12 cellular contexts compared by ENCODE assay signal in the genomic region with DNA sequence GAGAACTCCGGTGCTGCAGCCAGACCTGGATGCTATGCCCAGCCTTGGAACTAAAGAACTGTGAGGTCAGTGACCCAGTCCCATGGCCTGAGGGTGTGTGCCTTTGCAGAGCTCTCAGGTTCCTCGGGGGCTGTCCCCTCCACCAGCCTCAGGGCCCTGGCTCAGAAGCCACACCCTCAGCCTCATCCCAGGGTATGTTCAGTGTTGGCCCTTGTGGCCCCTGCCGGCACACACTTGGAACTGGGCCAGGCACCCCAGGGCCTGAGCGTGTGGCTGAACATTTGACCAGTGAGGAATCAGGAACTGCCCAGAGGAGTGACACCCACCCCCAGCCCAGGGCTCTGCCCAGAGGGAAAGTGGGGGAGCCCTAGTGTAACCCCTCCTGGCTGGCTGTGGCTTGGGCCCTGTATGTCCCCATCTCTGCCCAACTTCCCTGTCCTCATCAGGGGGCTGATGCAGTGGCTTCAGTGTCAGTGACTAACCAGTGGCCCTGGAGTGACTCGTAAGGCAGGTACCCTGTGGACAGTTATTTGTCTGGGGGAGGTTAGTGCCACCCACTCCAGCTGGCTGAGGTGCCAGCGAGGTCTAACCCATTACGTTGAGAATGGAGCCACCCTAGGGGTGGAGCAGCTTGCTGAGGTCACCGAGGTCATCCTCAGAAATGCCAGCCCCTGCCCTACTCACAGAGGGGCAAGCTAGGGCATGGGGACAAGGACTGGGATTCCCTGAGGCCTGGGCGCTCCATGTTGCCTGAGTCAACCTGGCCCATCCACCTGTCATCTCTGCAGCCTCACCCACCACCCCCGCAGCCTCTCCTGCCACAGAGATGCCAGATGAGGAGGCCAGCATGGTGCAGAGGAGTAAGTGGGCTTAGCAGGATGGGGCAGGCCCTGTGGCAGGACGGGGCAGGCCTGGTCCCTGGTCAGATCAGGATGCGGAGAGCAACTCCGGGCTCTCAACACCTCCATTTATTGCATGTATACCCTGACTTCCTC. TPM values are rescaled to one million over a fixed set of nuclear protein-coding genes. Genes with fewer than 3 reads are reported as not detected.
DNase-seq lines count a peak whose midpoint lies in the region; ATAC-seq, FAIRE-seq and TF ChIP-seq lines count a peak whose summit lies in the region.
"Had no signal": no experiment of that assay in that cellular context is flagged by ENCODE, and none has a peak within 500 bp of the region (broad histone marks: within the 10 kb centered on the region; RNA-seq: fewer than 3 reads in every experiment).

No MANE protein-coding gene starts in this region.

- H3K9ac ChIP-seq in GM12878 (ENCODE audit: control insufficient read depth, insufficient read depth, low read length), result no peak overlapping the region
- H3K9ac ChIP-seq in neuronal stem cell (ENCODE audit: low read depth, low read length, poor library complexity), result peak overlapping the region; percentile 63

- H3K4ac ChIP-seq in neuronal stem cell (ENCODE audit: low read length), result no peak overlapping the region

- H3K27me3 Mint-ChIP-seq in activated naive CD8-positive, alpha-beta T cell, result no peaks in the 10 kb centered on the region
- peaks cover 24% of the 10 kb centered on the region for H3K27me3 Mint-ChIP-seq in activated naive CD8-positive, alpha-beta T cell treated with anti-CD3 and anti-CD28 coated beads, Interleukin-2, amount 50 U/mL, for 24 hours
- peaks cover 13% of the 10 kb centered on the region for H3K27me3 Mint-ChIP-seq in activated CD4-positive, alpha-beta memory T cell treated with anti-CD3 and anti-CD28 coated beads for 36 hours

- TF ChIP-seq RAD21 in GM12878 (IDR thresholded peaks at IDR 0.05; ENCODE audit: insufficient read depth, low read depth, low read length), result no peak

- H3K27me3 ChIP-seq in GM12878 (replicated peaks in 1 of 2; ENCODE audit: control insufficient read depth in 2 of 2, insufficient read depth in 2 of 2, low read length in 1 of 2) (peaks cover 5 to 9% of the 10 kb centered on the region in 2 experiments; a peak in 3 of 4 replicates), neuronal stem cell (ENCODE audit: control insufficient read depth in 3 of 3, insufficient read depth in 3 of 3, low read depth in 1 of 3, low read length in 3 of 3) (peaks cover 0 to 35% (median 14%) of the 10 kb centered on the region in 3 experiments)

- in situ Hi-C loops in GM12878 (cut with MboI), result no loop called here

- peak overlapping the region; percentile 4 for H4K8ac ChIP-seq in neuronal stem cell (ENCODE audit: low read depth, low read length)

- H3K4me2 ChIP-seq in GM12878 (ENCODE audit: control insufficient read depth, insufficient read depth) (no peak overlapping the region), neuronal stem cell (ENCODE audit: insufficient read depth, low read length, poor library complexity, severe bottlenecking) (no peak overlapping the region)

- H3K4me1 ChIP-seq in GM12878 (ENCODE audit: control insufficient read depth, insufficient read depth, low read length), result peaks cover 14% of the 10 kb centered on the region
- H3K4me1 ChIP-seq in neuronal stem cell (ENCODE audit: control insufficient read depth in 2 of 2, insufficient read depth in 1 of 2, low read depth in 1 of 2, low read length in 2 of 2), result peaks cover 0 to 13% of the 10 kb centered on the region in 2 donors

- H2BK12ac ChIP-seq in neuronal stem cell (ENCODE audit: low read length), result peak overlapping the region; percentile 42

- H2AFZ ChIP-seq in GM12878 (ENCODE audit: control insufficient read depth, low read depth, low read length) (no peak overlapping the region), neuronal stem cell (ENCODE audit: low read length) (no peak overlapping the region)

- no peaks in the 10 kb centered on the region for H3K36me3 Mint-ChIP-seq in activated naive CD8-positive, alpha-beta T cell
- H3K36me3 Mint-ChIP-seq in activated naive CD8-positive, alpha-beta T cell treated with anti-CD3 and anti-CD28 coated beads, Interleukin-2, amount 50 U/mL, for 24 hours (ENCODE audit: low read depth), result peaks cover 3% of the 10 kb centered on the region
- H3K36me3 Mint-ChIP-seq in activated CD4-positive, alpha-beta memory T cell treated with anti-CD3 and anti-CD28 coated beads for 36 hours, result peaks cover 4% of the 10 kb centered on the region

- H3K18ac ChIP-seq in neuronal stem cell (ENCODE audit: low read length), result no peak overlapping the region

- H2BK5ac ChIP-seq in neuronal stem cell (ENCODE audit: low read length), result peak overlapping the region; percentile 29

- RAD21 ChIA-PET in GM12878 (lab: Charles Lee; ENCODE audit: unreplicated experiment), result interaction anchor here (1.2 kb wide), 1 partner anchor 162 kb away, joined by 3 read pairs; no protein-coding TSS in a partner anchor

- peak overlapping the region; percentile 28 for H3K27ac Mint-ChIP-seq in activated naive CD8-positive, alpha-beta T cell
- no peak overlapping the region for H3K27ac Mint-ChIP-seq in activated naive CD8-positive, alpha-beta T cell treated with anti-CD3 and anti-CD28 coated beads, Interleukin-2, amount 50 U/mL, for 24 hours
- H3K27ac Mint-ChIP-seq in activated CD4-positive, alpha-beta memory T cell treated with anti-CD3 and anti-CD28 coated beads for 36 hours, result no peak overlapping the region
- H3K27ac Mint-ChIP-seq: activated CD4-positive, alpha-beta T cell treated with anti-CD3 and anti-CD28 coated beads for 36 hours had no signal

- no peak; the same call in 1 of the 2 replicates for TF ChIP-seq POLR2A in GM12878 (IDR thresholded peaks at IDR 0.05; ENCODE audit: low read depth, low read length)

- CTCF ChIA-PET in GM12878 (lab: Yijun Ruan, JAX), result interaction anchor here (1.2 kb wide), 1 partner anchor 13 kb away, joined by 3 read pairs; no protein-coding TSS in a partner anchor
- CTCF ChIA-PET in activated CD4-positive, alpha-beta memory T cell treated with anti-CD3 and anti-CD28 coated beads for 36 hours (lab: Charles Lee), result interaction anchor here (1.3 kb wide), 1 partner anchor 24 kb away, joined by 3 read pairs; no protein-coding TSS in a partner anchor

- FAIRE-seq in GM12878 (lab: Jason Lieb, UNC), result no peak

- H3K9me3 ChIP-seq in GM12878 (replicated peaks; ENCODE audit: control insufficient read depth, insufficient read depth, low read length) (no peaks in the 10 kb centered on the region; the same call in 2 of the 3 replicates), neuronal stem cell (replicated peaks in 1 of 2; ENCODE audit: control insufficient read depth in 2 of 2, insufficient read depth in 1 of 2, low read depth in 1 of 2, low read length in 2 of 2) (peaks cover 0 to 10% of the 10 kb centered on the region in 2 donors)
- H3K9me3 ChIP-seq: HAP-1 had no signal

- ATAC-seq in activated naive CD8-positive, alpha-beta T cell treated with anti-CD3 and anti-CD28 coated beads, Interleukin-2, amount 50 U/mL, for 24 hours, result no peak
- no peak for ATAC-seq in GM12878
- ATAC-seq: activated CD4-positive, alpha-beta T cell treated with anti-CD3 and anti-CD28 coated beads for 36 hours had no signal

- TF ChIP-seq EP300 in GM12878 (IDR thresholded peaks at IDR 0.05; ENCODE audit: borderline replicate concordance in 1 of 2, control insufficient read depth in 1 of 2, low read depth in 2 of 2, low read length in 2 of 2), result no peak

- no peak overlapping the region for H3K27ac ChIP-seq in GM12878 (ENCODE audit: control insufficient read depth, insufficient read depth)
- no peak overlapping the region for H3K27ac ChIP-seq in neuronal stem cell (replicated peaks; ENCODE audit: low read length)

- H2BK120ac ChIP-seq in neuronal stem cell (ENCODE audit: low read depth, low read length), result no peak overlapping the region

- no peak overlapping the region for H2BK15ac ChIP-seq in neuronal stem cell (ENCODE audit: low read length)

- DNase-seq in activated naive CD8-positive, alpha-beta T cell treated with anti-CD3 and anti-CD28 coated beads, Interleukin-2, amount 50 U/mL, for 24 hours, result no peak
- DNase-seq in HPDE6-E6E7 (ENCODE audit: extremely low spot score) (peak; percentile 49), GM12878 (ENCODE audit: low read depth, low spot score) (no peak), neuronal stem cell (ENCODE audit: low spot score) (no peak), NCI-H526 (lab: John Stamatoyannopoulos, UW) (no peak)
- DNase-seq in activated CD4-positive, alpha-beta memory T cell treated with anti-CD3 and anti-CD28 coated beads for 36 hours, result no peak
- no peak for DNase-seq in activated CD4-positive, alpha-beta T cell treated with anti-CD3 and anti-CD28 coated beads, Interleukin-2, amount 50 U/mL, for 48 hours
- DNase-seq: activated CD4-positive, alpha-beta T cell treated with anti-CD3 and anti-CD28 coated beads for 36 hours; islet precursor cell; stimulated activated CD4-positive, alpha-beta T cell treated with anti-CD3 and anti-CD28 coated beads, Interleukin-1b, Interleukin-23, amount 100 ng/mL, for 48 hours had no signal

- H3K4me3 ChIP-seq in GM12878, result no peak overlapping the region
- H3K4me3 ChIP-seq in neuronal stem cell (ENCODE audit: low read length in 2 of 2), result peak overlapping the region in 1 of 2 donors; percentile 57
- H3K4me3 ChIP-seq: HAP-1 had no signal

- no peaks in the 10 kb centered on the region for H4K20me1 ChIP-seq in GM12878 (ENCODE audit: control insufficient read depth, insufficient read depth)

- BruUV-seq in GM12878 (replicated peaks; lab: Mats Ljungman, UMichigan), result no TSS peak

- H3K9me3 Mint-ChIP-seq in activated naive CD8-positive, alpha-beta T cell (ENCODE audit: low read depth), result no peaks in the 10 kb centered on the region
- H3K9me3 Mint-ChIP-seq in activated naive CD8-positive, alpha-beta T cell treated with anti-CD3 and anti-CD28 coated beads, Interleukin-2, amount 50 U/mL, for 24 hours, result no peaks in the 10 kb centered on the region
- peaks cover 5% of the 10 kb centered on the region for H3K9me3 Mint-ChIP-seq in activated CD4-positive, alpha-beta memory T cell treated with anti-CD3 and anti-CD28 coated beads for 36 hours

- intact Hi-C loops in GM12878 (cut with micrococcal nuclease; ENCODE audit: unreplicated experiment), result no loop called here
- intact Hi-C loops in activated CD4-positive, alpha-beta memory T cell treated with anti-CD3 and anti-CD28 coated beads for 36 hours (cut with micrococcal nuclease), result no loop called here

- H3K79me2 ChIP-seq in GM12878 (ENCODE audit: control insufficient read depth, insufficient read depth, low read length), result no peaks in the 10 kb centered on the region

- WGBS in GM12878 (ENCODE audit: insufficient coverage, insufficient replicate concordance, low lambda C conversion rate, missing lambda C conversion rate), result 78% methylated on average over 13 of the region's 13 CpGs
- WGBS in neuronal stem cell (ENCODE audit: extremely low coverage in 2 of 2, insufficient read length in 2 of 2, insufficient replicate concordance in 1 of 2), 2 donors, result no CpG with 5 or more reads among the region's 13 CpGs

- H3K79me1 ChIP-seq in neuronal stem cell (ENCODE audit: low read depth, low read length), result peaks cover 4% of the 10 kb centered on the region

- H3K14ac ChIP-seq in neuronal stem cell (ENCODE audit: low read length), result peak overlapping the region; percentile 17

- TF ChIP-seq CTCF in GM12878 (IDR thresholded peaks at IDR 0.05 in 2 of 3, conservative IDR thresholded peaks at IDR 0.05 in 1 of 3; ENCODE audit: control insufficient read depth in 2 of 3, extremely low read depth in 1 of 3, insufficient read depth in 1 of 3, low read depth in 3 of 3, low read length in 3 of 3), result no peak

- peak overlapping the region; percentile 64 for H3K4me3 Mint-ChIP-seq in activated naive CD8-positive, alpha-beta T cell
- H3K4me3 Mint-ChIP-seq in activated naive CD8-positive, alpha-beta T cell treated with anti-CD3 and anti-CD28 coated beads, Interleukin-2, amount 50 U/mL, for 24 hours, result no peak overlapping the region
- H3K4me3 Mint-ChIP-seq in activated CD4-positive, alpha-beta memory T cell treated with anti-CD3 and anti-CD28 coated beads for 36 hours, result no peak overlapping the region
- H3K4me3 Mint-ChIP-seq: activated CD4-positive, alpha-beta T cell treated with anti-CD3 and anti-CD28 coated beads for 36 hours had no signal

- peaks cover 22% of the 10 kb centered on the region for H3K4me1 Mint-ChIP-seq in activated naive CD8-positive, alpha-beta T cell (ENCODE audit: low read depth)
- peaks cover 20% of the 10 kb centered on the region for H3K4me1 Mint-ChIP-seq in activated naive CD8-positive, alpha-beta T cell treated with anti-CD3 and anti-CD28 coated beads, Interleukin-2, amount 50 U/mL, for 24 hours
- peaks cover 20% of the 10 kb centered on the region for H3K4me1 Mint-ChIP-seq in activated CD4-positive, alpha-beta memory T cell treated with anti-CD3 and anti-CD28 coated beads for 36 hours (ENCODE audit: low read depth)

- SMC1A ChIA-PET in GM12878 (lab: Charles Lee; ENCODE audit: uncharacterized antibody, unreplicated experiment), result no interaction called here

- H2AK5ac ChIP-seq in neuronal stem cell (ENCODE audit: low read depth, low read length), result peak overlapping the region; percentile 27

- no peak overlapping the region for H3K23ac ChIP-seq in neuronal stem cell (ENCODE audit: low read depth, low read length, poor library complexity)

- H3K36me3 ChIP-seq in GM12878 (ENCODE audit: control insufficient read depth in 2 of 2, insufficient read depth in 2 of 2, low read length in 1 of 2) (peaks cover 0 to 4% of the 10 kb centered on the region in 2 experiments; a peak in 2 of 4 replicates), neuronal stem cell (replicated peaks in 1 of 2; ENCODE audit: control insufficient read depth in 2 of 2, insufficient read depth in 2 of 2, low read length in 2 of 2) (peaks cover 6 to 28% of the 10 kb centered on the region in 2 donors)
- H3K36me3 ChIP-seq: HAP-1 had no signal

- H4K91ac ChIP-seq in neuronal stem cell (ENCODE audit: low read depth, low read length, poor library complexity), result no peak overlapping the region

- POLR2A ChIA-PET in GM12878 (lab: Charles Lee), result interaction anchor here (1.5 kb wide), 1 partner anchor 14 kb away, joined by 7 read pairs; no protein-coding TSS in a partner anchor
- POLR2A ChIA-PET in activated CD4-positive, alpha-beta memory T cell treated with anti-CD3 and anti-CD28 coated beads for 36 hours (lab: Charles Lee), result interaction anchor here (0.7 kb wide), 1 partner anchor 1958 kb away, joined by 3 read pairs; no protein-coding TSS in a partner anchor

RNA-seq across cellular contexts. Expression of gene NKPD1, which starts 9.8 kb away (rescaled TPM):
- total RNA-seq in GM12878 (2013; cell fraction: nucleolus; rRNA removed), result 1.4 and 1.6 TPM in 2 replicates
- total RNA-seq in GM12878 (2014; rRNA removed) (0.05 and 0.06 TPM in 2 replicates), GM12878 (2014; rRNA removed; fragmentation: Illumina TruSeq; extraction: Trizol) (not detected in 2 replicates), GM12878 (2021) (0.05 and 0.13 TPM in 2 replicates)
- not detected for polyA plus RNA-seq in GM12878 (2011; ENCODE audit: low read depth)
- polyA plus RNA-seq in GM12878 (2011; rRNA removed) (not detected in 2 replicates), GM12878 (2014; fragmentation: Illumina TruSeq; extraction: Trizol) (not detected in 2 replicates), GM12878 (2014; fragmentation: Nextera tagmentation; extraction: Ambion mirVana) (not detected), GM12878 (2014; rRNA removed) (0.04 and 0.18 TPM in 2 replicates), GM12878 (2016; fragmentation: Nextera tagmentation; extraction: Ambion mirVana) (not detected)
- polyA plus RNA-seq in GM12878 (2011; cell fraction: cytosol; rRNA removed), result 0.03 TPM in 1 of 2 replicates, not detected in the other
- polyA plus RNA-seq in GM12878 (2011; cell fraction: nucleus; rRNA removed), result 0.28 and 0.37 TPM in 2 replicates
- 0.14 and 0.17 TPM in 2 replicates for polyA plus RNA-seq in GM12878 (2012)
- 0.05 TPM in 1 of 2 replicates, not detected in the other for polyA minus RNA-seq in GM12878 (2011; rRNA and poly(A)+ RNA removed)
- polyA minus RNA-seq in GM12878 (2011; cell fraction: cytosol; rRNA and poly(A)+ RNA removed), result not detected in 2 replicates
- polyA minus RNA-seq in GM12878 (2011; cell fraction: nucleus; rRNA and poly(A)+ RNA removed), result 0.12 TPM in 1 of 2 replicates, not detected in the other
- polyA plus RNA-seq in neuronal stem cell (2013, experiment 1 of 2), result 0.28 TPM
- polyA plus RNA-seq in neuronal stem cell (2013, experiment 2 of 2), result 0.33 TPM
- under 1 TPM; 0.10 to 0.22 TPM for total RNA-seq in activated CD4-positive, alpha-beta memory T cell treated with anti-CD3 and anti-CD28 coated beads for 36 hours

RNA-seq across cellular contexts. Expression of gene TRAPPC6A, which starts 27.0 kb away (rescaled TPM):
- 3.3 and 5.8 TPM in 2 replicates for total RNA-seq in GM12878 (2013; cell fraction: nucleolus; rRNA removed)
- 46.8 and 48.8 TPM in 2 replicates for total RNA-seq in GM12878 (2014; rRNA removed)
- 21.5 and 23.8 TPM in 2 replicates for total RNA-seq in GM12878 (2014; rRNA removed; fragmentation: Illumina TruSeq; extraction: Trizol)
- 62.8 and 66.8 TPM in 2 replicates for total RNA-seq in GM12878 (2021)
- 37.6 TPM for polyA plus RNA-seq in GM12878 (2011; ENCODE audit: low read depth)
- 15.1 and 24.9 TPM in 2 replicates for polyA plus RNA-seq in GM12878 (2011; rRNA removed)
- 59.6 and 60.5 TPM in 2 replicates for polyA plus RNA-seq in GM12878 (2011; cell fraction: cytosol; rRNA removed)
- polyA plus RNA-seq in GM12878 (2011; cell fraction: nucleus; rRNA removed), result 31.2 and 40.5 TPM in 2 replicates
- 90.0 and 92.6 TPM in 2 replicates for polyA plus RNA-seq in GM12878 (2012)
- 1.4 and 16.8 TPM in 2 replicates for polyA plus RNA-seq in GM12878 (2014; fragmentation: Illumina TruSeq; extraction: Trizol)
- polyA plus RNA-seq in GM12878 (2014; fragmentation: Nextera tagmentation; extraction: Ambion mirVana), result 10 to 100 TPM in 1 of 2 experiments, 1 to 10 TPM in 1; 1.8 to 20.3 TPM
- polyA plus RNA-seq in GM12878 (2014; rRNA removed), result 66.7 and 68.2 TPM in 2 replicates
- 10 to 100 TPM; 82.8 to 83.9 TPM for polyA plus RNA-seq in GM12878 (2016; fragmentation: Nextera tagmentation; extraction: Ambion mirVana)
- 3.4 and 16.2 TPM in 2 replicates for polyA minus RNA-seq in GM12878 (2011; rRNA and poly(A)+ RNA removed)
- 3.7 and 7.6 TPM in 2 replicates for polyA minus RNA-seq in GM12878 (2011; cell fraction: cytosol; rRNA and poly(A)+ RNA removed)
- 3.6 and 3.9 TPM in 2 replicates for polyA minus RNA-seq in GM12878 (2011; cell fraction: nucleus; rRNA and poly(A)+ RNA removed)
- 50.4 TPM for polyA plus RNA-seq in neuronal stem cell (2013, experiment 1 of 2)
- 51.0 TPM for polyA plus RNA-seq in neuronal stem cell (2013, experiment 2 of 2)
- 10 to 100 TPM; 35.1 to 39.9 TPM for total RNA-seq in activated CD4-positive, alpha-beta memory T cell treated with anti-CD3 and anti-CD28 coated beads for 36 hours

RNA-seq across cellular contexts. Expression of gene BLOC1S3, which starts 27.6 kb away (rescaled TPM):
- 8.3 and 8.9 TPM in 2 replicates for total RNA-seq in GM12878 (2013; cell fraction: nucleolus; rRNA removed)
- 4.2 and 4.4 TPM in 2 replicates for total RNA-seq in GM12878 (2014; rRNA removed)
- 3.6 and 4.1 TPM in 2 replicates for total RNA-seq in GM12878 (2014; rRNA removed; fragmentation: Illumina TruSeq; extraction: Trizol)
- total RNA-seq in GM12878 (2021), result 17.0 and 18.3 TPM in 2 replicates
- polyA plus RNA-seq in GM12878 (2011; ENCODE audit: low read depth), result 4.9 TPM
- polyA plus RNA-seq in GM12878 (2011; rRNA removed), result 4.5 and 10.0 TPM in 2 replicates
- polyA plus RNA-seq in GM12878 (2011; cell fraction: cytosol; rRNA removed), result 10.0 and 11.6 TPM in 2 replicates
- polyA plus RNA-seq in GM12878 (2011; cell fraction: nucleus; rRNA removed), result 6.6 and 7.7 TPM in 2 replicates
- 9.9 and 10.1 TPM in 2 replicates for polyA plus RNA-seq in GM12878 (2012)
- 8.0 and 9.3 TPM in 2 replicates for polyA plus RNA-seq in GM12878 (2014; fragmentation: Illumina TruSeq; extraction: Trizol)
- 10 to 100 TPM; 10.0 to 14.5 TPM for polyA plus RNA-seq in GM12878 (2014; fragmentation: Nextera tagmentation; extraction: Ambion mirVana)
- polyA plus RNA-seq in GM12878 (2014; rRNA removed), result 10.8 and 14.9 TPM in 2 replicates
- 10 to 100 TPM; 14.7 to 15.0 TPM for polyA plus RNA-seq in GM12878 (2016; fragmentation: Nextera tagmentation; extraction: Ambion mirVana)
- polyA minus RNA-seq in GM12878 (2011; rRNA and poly(A)+ RNA removed), result 11.9 and 15.3 TPM in 2 replicates
- polyA minus RNA-seq in GM12878 (2011; cell fraction: cytosol; rRNA and poly(A)+ RNA removed), result 6.5 and 6.9 TPM in 2 replicates
- polyA minus RNA-seq in GM12878 (2011; cell fraction: nucleus; rRNA and poly(A)+ RNA removed), result 4.2 and 7.9 TPM in 2 replicates
- 3.6 TPM for polyA plus RNA-seq in neuronal stem cell (2013, experiment 1 of 2)
- polyA plus RNA-seq in neuronal stem cell (2013, experiment 2 of 2), result 3.7 TPM
- 10 to 100 TPM; 10.4 to 11.8 TPM for total RNA-seq in activated CD4-positive, alpha-beta memory T cell treated with anti-CD3 and anti-CD28 coated beads for 36 hours

RNA-seq across cellular contexts. Expression of gene PPP1R37, which starts 58.0 kb away (rescaled TPM):
- 40.0 and 40.4 TPM in 2 replicates for total RNA-seq in GM12878 (2013; cell fraction: nucleolus; rRNA removed)
- total RNA-seq in GM12878 (2014; rRNA removed) (18.3 and 21.3 TPM in 2 replicates), GM12878 (2014; rRNA removed; fragmentation: Illumina TruSeq; extraction: Trizol) (4.0 and 5.1 TPM in 2 replicates), GM12878 (2021) (15.8 and 20.9 TPM in 2 replicates)
- 2.2 TPM for polyA plus RNA-seq in GM12878 (2011; ENCODE audit: low read depth)
- polyA plus RNA-seq in GM12878 (2011; rRNA removed) (5.5 and 9.5 TPM in 2 replicates), GM12878 (2014; fragmentation: Illumina TruSeq; extraction: Trizol) (0.63 and 1.9 TPM in 2 replicates), GM12878 (2014; fragmentation: Nextera tagmentation; extraction: Ambion mirVana) (under 1 TPM in 1 of 2 experiments, not detected in 1; 0.09 TPM), GM12878 (2014; rRNA removed) (17.5 and 20.7 TPM in 2 replicates), GM12878 (2016; fragmentation: Nextera tagmentation; extraction: Ambion mirVana) (1 to 10 TPM; 2.2 to 4.1 TPM)
- 10.6 and 16.8 TPM in 2 replicates for polyA plus RNA-seq in GM12878 (2011; cell fraction: cytosol; rRNA removed)
- 80.7 and 84.7 TPM in 2 replicates for polyA plus RNA-seq in GM12878 (2011; cell fraction: nucleus; rRNA removed)
- polyA plus RNA-seq in GM12878 (2012), result 9.0 and 17.0 TPM in 2 replicates
- polyA minus RNA-seq in GM12878 (2011; rRNA and poly(A)+ RNA removed), result 5.9 and 11.1 TPM in 2 replicates
- polyA minus RNA-seq in GM12878 (2011; cell fraction: cytosol; rRNA and poly(A)+ RNA removed), result 4.5 and 8.8 TPM in 2 replicates
- 12.8 and 20.3 TPM in 2 replicates for polyA minus RNA-seq in GM12878 (2011; cell fraction: nucleus; rRNA and poly(A)+ RNA removed)
- polyA plus RNA-seq in neuronal stem cell (2013, experiment 1 of 2), result 15.6 TPM
- 15.8 TPM for polyA plus RNA-seq in neuronal stem cell (2013, experiment 2 of 2)
- total RNA-seq in activated CD4-positive, alpha-beta memory T cell treated with anti-CD3 and anti-CD28 coated beads for 36 hours, result 10 to 100 TPM; 12.7 to 13.1 TPM
